17 cellular contexts compared by ENCODE assay signal in the genomic region with DNA sequence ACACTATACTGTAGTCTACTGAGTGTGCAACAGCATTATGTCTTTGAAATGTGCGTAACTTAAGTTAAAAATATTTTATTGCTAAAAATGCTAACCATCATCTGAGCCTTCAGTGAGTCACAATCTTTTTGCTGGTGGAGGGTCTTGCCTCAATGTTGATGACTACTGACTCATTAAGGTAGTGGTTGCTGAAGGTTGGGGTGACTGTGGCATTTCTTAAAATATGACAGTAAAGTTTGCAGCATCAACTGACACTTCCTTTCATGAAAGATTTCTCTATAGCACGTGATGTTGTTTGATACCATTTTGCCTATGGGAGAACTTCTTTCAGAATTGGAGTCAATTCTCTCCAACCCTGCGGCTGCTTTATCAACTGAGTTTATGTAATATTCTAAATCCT. TPM values are rescaled to one million over a fixed set of nuclear protein-coding genes. Genes with fewer than 3 reads are reported as not detected.
DNase-seq lines count a peak whose midpoint lies in the region; ATAC-seq and TF ChIP-seq lines count a peak whose summit lies in the region.
"Had no signal": no experiment of that assay in that cellular context is flagged by ENCODE, and none has a peak within 500 bp of the region (broad histone marks: within the 10 kb centered on the region; RNA-seq: fewer than 3 reads in every experiment).

No MANE protein-coding gene starts in this region.

- H3K27me3 Mint-ChIP-seq in activated T-cell treated with anti-CD3 and anti-CD28 coated beads, Interleukin-2, amount 50 U/mL, for 72 hours (ENCODE audit: low read depth), result no peaks in the 10 kb centered on the region
- peaks cover 2% of the 10 kb centered on the region for H3K27me3 Mint-ChIP-seq in activated CD8-positive, alpha-beta T cell treated with anti-CD3 and anti-CD28 coated beads for 36 hours

- POLR2A ChIA-PET in activated CD8-positive, alpha-beta T cell treated with anti-CD3 and anti-CD28 coated beads for 36 hours (lab: Charles Lee), result interaction anchor here (0.9 kb wide), 1 partner anchor 9 kb away, joined by 3 read pairs; a partner anchor contains a TSS

- CTCF ChIA-PET in activated CD8-positive, alpha-beta T cell treated with anti-CD3 and anti-CD28 coated beads for 36 hours (lab: Charles Lee), result no interaction called here

- H3K4me1 Mint-ChIP-seq in activated T-cell treated with anti-CD3 and anti-CD28 coated beads, Interleukin-2, amount 50 U/mL, for 72 hours (ENCODE audit: low read depth), result peaks cover 19% of the 10 kb centered on the region
- H3K4me1 Mint-ChIP-seq in activated CD8-positive, alpha-beta T cell treated with anti-CD3 and anti-CD28 coated beads for 36 hours (ENCODE audit: low read depth), result no peaks in the 10 kb centered on the region
- H3K4me1 Mint-ChIP-seq in stimulated activated effector memory CD8-positive, alpha-beta T cell treated with anti-CD3 and anti-CD28 coated beads, Interleukin-12 subunit alpha, Interleukin-12 subunit beta, amount 100 ng/mL, for 72 hours, result peaks cover 5% of the 10 kb centered on the region
- H3K4me1 Mint-ChIP-seq: CD8-positive, alpha-beta memory T cell had no signal

- DNase-seq in NK-92 treated with Interleukin-12 subunit alpha and Interleukin-12 subunit beta, amount 100 ng/mL, for 24 hours (lab: John Stamatoyannopoulos, UW), result peak; percentile 7
- no peak for DNase-seq in NK-92 (lab: John Stamatoyannopoulos, UW; ENCODE audit: unreplicated experiment)
- DNase-seq in activated T-cell treated with anti-CD3 and anti-CD28 coated beads, Interleukin-2, amount 50 U/mL, for 72 hours, result peak; percentile 27 to 32
- DNase-seq in activated T-cell treated with anti-CD3 and anti-CD28 coated beads, Interleukin-2, amount 50 U/mL, for 1 hour, result no peak
- DNase-seq in activated CD8-positive, alpha-beta T cell treated with anti-CD3 and anti-CD28 coated beads for 36 hours, result peak; percentile 43
- no peak for DNase-seq in stimulated activated effector memory CD8-positive, alpha-beta T cell treated with anti-CD3 and anti-CD28 coated beads, Interleukin-12 subunit alpha, Interleukin-12 subunit beta, amount 100 ng/mL, for 72 hours (ENCODE audit: low spot score in 2 of 2)
- DNase-seq in activated naive CD4-positive, alpha-beta T cell treated with Interleukin-2 at 50 U/mL for 16 hours, result no peak
- DNase-seq: 8988T; AML-193; Caco-2; CD8-positive, alpha-beta memory T cell; DND-41; GDM1; HCEC 1CT; HFFc6 had no signal

- intact Hi-C loops in activated CD8-positive, alpha-beta T cell treated with anti-CD3 and anti-CD28 coated beads for 36 hours (cut with micrococcal nuclease), result no loop called here

- no peak for TF ChIP-seq CTCF in activated CD8-positive, alpha-beta T cell treated with anti-CD3 and anti-CD28 coated beads for 36 hours (IDR thresholded peaks at IDR 0.05)

- no peaks in the 10 kb centered on the region for H3K36me3 Mint-ChIP-seq in activated T-cell treated with anti-CD3 and anti-CD28 coated beads, Interleukin-2, amount 50 U/mL, for 72 hours (ENCODE audit: insufficient read depth in 2 of 2)
- no peaks in the 10 kb centered on the region for H3K36me3 Mint-ChIP-seq in activated CD8-positive, alpha-beta T cell treated with anti-CD3 and anti-CD28 coated beads for 36 hours (ENCODE audit: low read depth)
- H3K36me3 Mint-ChIP-seq in stimulated activated effector memory CD8-positive, alpha-beta T cell treated with anti-CD3 and anti-CD28 coated beads, Interleukin-12 subunit alpha, Interleukin-12 subunit beta, amount 100 ng/mL, for 72 hours, result no peaks in the 10 kb centered on the region

- H3K27ac Mint-ChIP-seq in activated T-cell treated with anti-CD3 and anti-CD28 coated beads, Interleukin-2, amount 50 U/mL, for 72 hours, result no peak overlapping the region
- no peak overlapping the region for H3K27ac Mint-ChIP-seq in activated CD8-positive, alpha-beta T cell treated with anti-CD3 and anti-CD28 coated beads for 36 hours
- H3K27ac Mint-ChIP-seq in stimulated activated effector memory CD8-positive, alpha-beta T cell treated with anti-CD3 and anti-CD28 coated beads, Interleukin-12 subunit alpha, Interleukin-12 subunit beta, amount 100 ng/mL, for 72 hours, result no peak overlapping the region
- H3K27ac Mint-ChIP-seq: CD8-positive, alpha-beta memory T cell; HFFc6 had no signal

- peaks cover 0 to 7% of the 10 kb centered on the region in 2 donors for H3K9me3 Mint-ChIP-seq in activated T-cell treated with anti-CD3 and anti-CD28 coated beads, Interleukin-2, amount 50 U/mL, for 72 hours
- H3K9me3 Mint-ChIP-seq in activated CD8-positive, alpha-beta T cell treated with anti-CD3 and anti-CD28 coated beads for 36 hours, result no peaks in the 10 kb centered on the region
- H3K9me3 Mint-ChIP-seq in stimulated activated effector memory CD8-positive, alpha-beta T cell treated with anti-CD3 and anti-CD28 coated beads, Interleukin-12 subunit alpha, Interleukin-12 subunit beta, amount 100 ng/mL, for 72 hours, result no peaks in the 10 kb centered on the region

- peak overlapping the region in 1 of 2 donors; percentile 18 for H3K4me3 Mint-ChIP-seq in activated T-cell treated with anti-CD3 and anti-CD28 coated beads, Interleukin-2, amount 50 U/mL, for 72 hours
- H3K4me3 Mint-ChIP-seq in activated CD8-positive, alpha-beta T cell treated with anti-CD3 and anti-CD28 coated beads for 36 hours, result no peak overlapping the region
- no peak overlapping the region for H3K4me3 Mint-ChIP-seq in stimulated activated effector memory CD8-positive, alpha-beta T cell treated with anti-CD3 and anti-CD28 coated beads, Interleukin-12 subunit alpha, Interleukin-12 subunit beta, amount 100 ng/mL, for 72 hours
- H3K4me3 Mint-ChIP-seq: CD8-positive, alpha-beta memory T cell; HFFc6 had no signal

- peak; percentile 89 to 90 for ATAC-seq in activated T-cell treated with anti-CD3 and anti-CD28 coated beads, Interleukin-2, amount 50 U/mL, for 72 hours (replicated peaks in 1 of 2)
- ATAC-seq in activated CD8-positive, alpha-beta T cell treated with anti-CD3 and anti-CD28 coated beads for 36 hours, result peak; percentile 67
- ATAC-seq in stimulated activated effector memory CD8-positive, alpha-beta T cell treated with anti-CD3 and anti-CD28 coated beads, Interleukin-12 subunit alpha, Interleukin-12 subunit beta, amount 100 ng/mL, for 72 hours, result peak; percentile 93
- no peak for ATAC-seq in GM19035 (IDR thresholded peaks at IDR 0.05; ENCODE audit: unreplicated experiment)

RNA-seq across cellular contexts. Expression of a gene that starts 8.5 kb away (rescaled TPM):
- total RNA-seq in activated T-cell treated with anti-CD3 and anti-CD28 coated beads, Interleukin-2, amount 50 U/mL, for 72 hours, result 10 to 100 TPM; 52.9 to 56.0 TPM
- 10 to 100 TPM; 44.8 to 46.5 TPM for total RNA-seq in activated CD8-positive, alpha-beta T cell treated with anti-CD3 and anti-CD28 coated beads for 36 hours

RNA-seq across cellular contexts. Expression of a gene that starts 12.6 kb away (rescaled TPM):
- total RNA-seq in activated T-cell treated with anti-CD3 and anti-CD28 coated beads, Interleukin-2, amount 50 U/mL, for 72 hours, result under 1 TPM; 0.22 to 0.90 TPM
- under 1 TPM in 1 of 2 experiments, not detected in 1; 0.36 TPM for total RNA-seq in activated CD8-positive, alpha-beta T cell treated with anti-CD3 and anti-CD28 coated beads for 36 hours
- total RNA-seq: H4 had no signal

RNA-seq across cellular contexts. Expression of a gene that starts 25.7 kb away (rescaled TPM):
- 10 to 100 TPM; 38.6 to 42.5 TPM for total RNA-seq in activated T-cell treated with anti-CD3 and anti-CD28 coated beads, Interleukin-2, amount 50 U/mL, for 72 hours
- total RNA-seq in activated CD8-positive, alpha-beta T cell treated with anti-CD3 and anti-CD28 coated beads for 36 hours, result 10 to 100 TPM; 47.3 to 48.9 TPM

RNA-seq across cellular contexts. Expression of a gene that starts 45.0 kb away (rescaled TPM):
- total RNA-seq in activated T-cell treated with anti-CD3 and anti-CD28 coated beads, Interleukin-2, amount 50 U/mL, for 72 hours, result 10 to 100 TPM; 51.8 to 55.2 TPM
- 10 to 100 TPM; 51.6 to 61.2 TPM for total RNA-seq in activated CD8-positive, alpha-beta T cell treated with anti-CD3 and anti-CD28 coated beads for 36 hours

RNA-seq across cellular contexts. Expression of a gene that starts 46.3 kb away (rescaled TPM):
- 1 to 10 TPM; 4.1 to 5.3 TPM for total RNA-seq in activated T-cell treated with anti-CD3 and anti-CD28 coated beads, Interleukin-2, amount 50 U/mL, for 72 hours
- 1 to 10 TPM; 2.2 to 2.6 TPM for total RNA-seq in activated CD8-positive, alpha-beta T cell treated with anti-CD3 and anti-CD28 coated beads for 36 hours

Comparison
In these comparisons a context has a peak if more than half of its experiments do, and no peak if none do; other contexts are left out.
1. DNase-seq: peak in NK-92 treated with Interleukin-12 subunit alpha and Interleukin-12 subunit beta, amount 100 ng/mL, for 24 hours (single experiment), activated T-cell treated with anti-CD3 and anti-CD28 coated beads, Interleukin-2, amount 50 U/mL, for 72 hours (2 of 2) and activated CD8-positive, alpha-beta T cell treated with anti-CD3 and anti-CD28 coated beads for 36 hours (single experiment); none in NK-92 (single experiment), activated T-cell treated with anti-CD3 and anti-CD28 coated beads, Interleukin-2, amount 50 U/mL, for 1 hour (single experiment), stimulated activated effector memory CD8-positive, alpha-beta T cell treated with anti-CD3 and anti-CD28 coated beads, Interleukin-12 subunit alpha, Interleukin-12 subunit beta, amount 100 ng/mL, for 72 hours (0 of 2) and activated naive CD4-positive, alpha-beta T cell treated with Interleukin-2 at 50 U/mL for 16 hours (single experiment).